Comparison of ENCODE assay signal across 1 cellular context in the genomic region with DNA sequence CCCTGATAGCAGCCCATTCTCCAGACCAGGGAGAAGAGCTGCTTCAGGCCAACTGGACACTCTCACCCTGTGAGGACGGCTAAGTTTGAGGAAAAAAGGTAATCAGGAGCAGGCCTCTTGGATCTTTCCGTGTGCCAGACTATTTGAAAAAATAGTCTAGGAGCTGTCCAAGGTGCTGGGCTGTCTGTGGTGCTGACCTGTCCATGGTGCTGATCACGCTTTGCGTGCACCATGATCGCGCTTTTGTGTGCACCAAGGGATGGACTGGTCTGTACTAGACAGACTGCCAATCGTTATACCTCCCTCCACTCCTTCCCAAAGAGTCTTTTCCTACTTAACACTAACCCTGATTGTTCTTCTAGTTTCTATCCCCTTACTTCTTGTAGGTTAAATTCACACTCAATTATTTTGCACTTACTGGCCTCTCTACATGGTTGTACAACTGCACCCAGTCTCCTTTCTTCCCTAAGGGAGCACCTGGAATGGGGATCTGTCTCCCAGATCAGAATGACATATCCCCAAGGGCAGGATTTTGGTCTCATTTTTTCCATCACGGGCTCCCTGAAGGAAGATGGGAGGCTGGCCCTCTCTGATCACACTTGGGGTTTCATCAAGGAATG.
TF ChIP-seq lines count a peak whose summit lies in the region.

No MANE protein-coding gene starts in this region.

TF ChIP-seq in HepG2, 621 proteins besides CTCF, POLR2A, EP300 and RAD21 (continued from another document and continues in another):
- TF ChIP-seq, protein P1, sequence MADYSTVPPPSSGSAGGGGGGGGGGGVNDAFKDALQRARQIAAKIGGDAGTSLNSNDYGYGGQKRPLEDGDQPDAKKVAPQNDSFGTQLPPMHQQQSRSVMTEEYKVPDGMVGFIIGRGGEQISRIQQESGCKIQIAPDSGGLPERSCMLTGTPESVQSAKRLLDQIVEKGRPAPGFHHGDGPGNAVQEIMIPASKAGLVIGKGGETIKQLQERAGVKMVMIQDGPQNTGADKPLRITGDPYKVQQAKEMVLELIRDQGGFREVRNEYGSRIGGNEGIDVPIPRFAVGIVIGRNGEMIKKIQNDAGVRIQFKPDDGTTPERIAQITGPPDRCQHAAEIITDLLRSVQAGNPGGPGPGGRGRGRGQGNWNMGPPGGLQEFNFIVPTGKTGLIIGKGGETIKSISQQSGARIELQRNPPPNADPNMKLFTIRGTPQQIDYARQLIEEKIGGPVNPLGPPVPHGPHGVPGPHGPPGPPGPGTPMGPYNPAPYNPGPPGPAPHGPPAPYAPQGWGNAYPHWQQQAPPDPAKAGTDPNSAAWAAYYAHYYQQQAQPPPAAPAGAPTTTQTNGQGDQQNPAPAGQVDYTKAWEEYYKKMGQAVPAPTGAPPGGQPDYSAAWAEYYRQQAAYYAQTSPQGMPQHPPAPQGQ (CRISPR knock-in tag; IDR thresholded peaks at IDR 0.05; ENCODE audit: borderline replicate concordance): no peak
- TF ChIP-seq TSC22D2 (CRISPR knock-in tag; IDR thresholded peaks at IDR 0.05; ENCODE audit: borderline replicate concordance) (peak; percentile 100), ZNF629 (CRISPR knock-in tag; conservative IDR thresholded peaks at IDR 0.05) (peak; percentile 86), SMC3 (IDR thresholded peaks at IDR 0.05; ENCODE audit: low read length) (no peak), SIX1 (CRISPR knock-in tag; IDR thresholded peaks at IDR 0.05; ENCODE audit: borderline replicate concordance) (peak; percentile 96), NR3C1 (CRISPR knock-in tag; IDR thresholded peaks at IDR 0.05) (peak; percentile 97), ZNF230 (CRISPR knock-in tag; IDR thresholded peaks at IDR 0.05) (peak; percentile 100), KDM6A (CRISPR knock-in tag; IDR thresholded peaks at IDR 0.05; ENCODE audit: low read depth) (peak; percentile 73), SMAD3 (CRISPR knock-in tag; IDR thresholded peaks at IDR 0.05) (peak; percentile 100), ZNF264 (CRISPR knock-in tag; IDR thresholded peaks at IDR 0.05) (peak; percentile 100), ZNF24 (IDR thresholded peaks at IDR 0.05) (no peak), BCL6 (CRISPR knock-in tag; IDR thresholded peaks at IDR 0.05) (peak; percentile 94), ZNF510 (CRISPR knock-in tag; IDR thresholded peaks at IDR 0.05; ENCODE audit: low read depth) (peak; percentile 100), ZNF446 (CRISPR knock-in tag; IDR thresholded peaks at IDR 0.05) (peak; percentile 100), ZBTB20 (CRISPR knock-in tag; IDR thresholded peaks at IDR 0.05; ENCODE audit: borderline replicate concordance, low read depth) (peak; percentile 100), ZNF703 (CRISPR knock-in tag; IDR thresholded peaks at IDR 0.05; ENCODE audit: borderline replicate concordance) (peak; percentile 97), ZNF792 (CRISPR knock-in tag; IDR thresholded peaks at IDR 0.05) (peak; percentile 100), CREM (IDR thresholded peaks at IDR 0.05) (no peak), CREM (CRISPR knock-in tag; IDR thresholded peaks at IDR 0.05) (peak; percentile 83), ZNF678 (CRISPR knock-in tag; IDR thresholded peaks at IDR 0.05) (peak; percentile 100), ZNF605 (CRISPR knock-in tag; IDR thresholded peaks at IDR 0.05) (peak; percentile 100)
- TF ChIP-seq, protein P2, sequence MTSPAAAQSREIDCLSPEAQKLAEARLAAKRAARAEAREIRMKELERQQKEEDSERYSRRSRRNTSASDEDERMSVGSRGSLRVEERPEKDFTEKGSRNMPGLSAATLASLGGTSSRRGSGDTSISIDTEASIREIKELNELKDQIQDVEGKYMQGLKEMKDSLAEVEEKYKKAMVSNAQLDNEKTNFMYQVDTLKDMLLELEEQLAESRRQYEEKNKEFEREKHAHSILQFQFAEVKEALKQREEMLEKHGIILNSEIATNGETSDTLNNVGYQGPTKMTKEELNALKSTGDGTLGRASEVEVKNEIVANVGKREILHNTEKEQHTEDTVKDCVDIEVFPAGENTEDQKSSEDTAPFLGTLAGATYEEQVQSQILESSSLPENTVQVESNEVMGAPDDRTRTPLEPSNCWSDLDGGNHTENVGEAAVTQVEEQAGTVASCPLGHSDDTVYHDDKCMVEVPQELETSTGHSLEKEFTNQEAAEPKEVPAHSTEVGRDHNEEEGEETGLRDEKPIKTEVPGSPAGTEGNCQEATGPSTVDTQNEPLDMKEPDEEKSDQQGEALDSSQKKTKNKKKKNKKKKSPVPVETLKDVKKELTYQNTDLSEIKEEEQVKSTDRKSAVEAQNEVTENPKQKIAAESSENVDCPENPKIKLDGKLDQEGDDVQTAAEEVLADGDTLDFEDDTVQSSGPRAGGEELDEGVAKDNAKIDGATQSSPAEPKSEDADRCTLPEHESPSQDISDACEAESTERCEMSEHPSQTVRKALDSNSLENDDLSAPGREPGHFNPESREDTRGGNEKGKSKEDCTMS (CRISPR knock-in tag; conservative IDR thresholded peaks at IDR 0.05): peak; percentile 99
- TF ChIP-seq, protein P3, sequence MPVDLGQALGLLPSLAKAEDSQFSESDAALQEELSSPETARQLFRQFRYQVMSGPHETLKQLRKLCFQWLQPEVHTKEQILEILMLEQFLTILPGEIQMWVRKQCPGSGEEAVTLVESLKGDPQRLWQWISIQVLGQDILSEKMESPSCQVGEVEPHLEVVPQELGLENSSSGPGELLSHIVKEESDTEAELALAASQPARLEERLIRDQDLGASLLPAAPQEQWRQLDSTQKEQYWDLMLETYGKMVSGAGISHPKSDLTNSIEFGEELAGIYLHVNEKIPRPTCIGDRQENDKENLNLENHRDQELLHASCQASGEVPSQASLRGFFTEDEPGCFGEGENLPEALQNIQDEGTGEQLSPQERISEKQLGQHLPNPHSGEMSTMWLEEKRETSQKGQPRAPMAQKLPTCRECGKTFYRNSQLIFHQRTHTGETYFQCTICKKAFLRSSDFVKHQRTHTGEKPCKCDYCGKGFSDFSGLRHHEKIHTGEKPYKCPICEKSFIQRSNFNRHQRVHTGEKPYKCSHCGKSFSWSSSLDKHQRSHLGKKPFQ (CRISPR knock-in tag; IDR thresholded peaks at IDR 0.05; ENCODE audit: insufficient replicate concordance): peak; percentile 98
- TF ChIP-seq, protein P4, sequence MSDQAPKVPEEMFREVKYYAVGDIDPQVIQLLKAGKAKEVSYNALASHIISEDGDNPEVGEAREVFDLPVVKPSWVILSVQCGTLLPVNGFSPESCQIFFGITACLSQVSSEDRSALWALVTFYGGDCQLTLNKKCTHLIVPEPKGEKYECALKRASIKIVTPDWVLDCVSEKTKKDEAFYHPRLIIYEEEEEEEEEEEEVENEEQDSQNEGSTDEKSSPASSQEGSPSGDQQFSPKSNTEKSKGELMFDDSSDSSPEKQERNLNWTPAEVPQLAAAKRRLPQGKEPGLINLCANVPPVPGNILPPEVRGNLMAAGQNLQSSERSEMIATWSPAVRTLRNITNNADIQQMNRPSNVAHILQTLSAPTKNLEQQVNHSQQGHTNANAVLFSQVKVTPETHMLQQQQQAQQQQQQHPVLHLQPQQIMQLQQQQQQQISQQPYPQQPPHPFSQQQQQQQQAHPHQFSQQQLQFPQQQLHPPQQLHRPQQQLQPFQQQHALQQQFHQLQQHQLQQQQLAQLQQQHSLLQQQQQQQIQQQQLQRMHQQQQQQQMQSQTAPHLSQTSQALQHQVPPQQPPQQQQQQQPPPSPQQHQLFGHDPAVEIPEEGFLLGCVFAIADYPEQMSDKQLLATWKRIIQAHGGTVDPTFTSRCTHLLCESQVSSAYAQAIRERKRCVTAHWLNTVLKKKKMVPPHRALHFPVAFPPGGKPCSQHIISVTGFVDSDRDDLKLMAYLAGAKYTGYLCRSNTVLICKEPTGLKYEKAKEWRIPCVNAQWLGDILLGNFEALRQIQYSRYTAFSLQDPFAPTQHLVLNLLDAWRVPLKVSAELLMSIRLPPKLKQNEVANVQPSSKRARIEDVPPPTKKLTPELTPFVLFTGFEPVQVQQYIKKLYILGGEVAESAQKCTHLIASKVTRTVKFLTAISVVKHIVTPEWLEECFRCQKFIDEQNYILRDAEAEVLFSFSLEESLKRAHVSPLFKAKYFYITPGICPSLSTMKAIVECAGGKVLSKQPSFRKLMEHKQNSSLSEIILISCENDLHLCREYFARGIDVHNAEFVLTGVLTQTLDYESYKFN (CRISPR knock-in tag; conservative IDR thresholded peaks at IDR 0.05): peak; percentile 74
- TF ChIP-seq, protein P5, sequence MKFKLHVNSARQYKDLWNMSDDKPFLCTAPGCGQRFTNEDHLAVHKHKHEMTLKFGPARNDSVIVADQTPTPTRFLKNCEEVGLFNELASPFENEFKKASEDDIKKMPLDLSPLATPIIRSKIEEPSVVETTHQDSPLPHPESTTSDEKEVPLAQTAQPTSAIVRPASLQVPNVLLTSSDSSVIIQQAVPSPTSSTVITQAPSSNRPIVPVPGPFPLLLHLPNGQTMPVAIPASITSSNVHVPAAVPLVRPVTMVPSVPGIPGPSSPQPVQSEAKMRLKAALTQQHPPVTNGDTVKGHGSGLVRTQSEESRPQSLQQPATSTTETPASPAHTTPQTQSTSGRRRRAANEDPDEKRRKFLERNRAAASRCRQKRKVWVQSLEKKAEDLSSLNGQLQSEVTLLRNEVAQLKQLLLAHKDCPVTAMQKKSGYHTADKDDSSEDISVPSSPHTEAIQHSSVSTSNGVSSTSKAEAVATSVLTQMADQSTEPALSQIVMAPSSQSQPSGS (CRISPR knock-in tag; IDR thresholded peaks at IDR 0.05): peak; percentile 99
- TF ChIP-seq, protein P6, sequence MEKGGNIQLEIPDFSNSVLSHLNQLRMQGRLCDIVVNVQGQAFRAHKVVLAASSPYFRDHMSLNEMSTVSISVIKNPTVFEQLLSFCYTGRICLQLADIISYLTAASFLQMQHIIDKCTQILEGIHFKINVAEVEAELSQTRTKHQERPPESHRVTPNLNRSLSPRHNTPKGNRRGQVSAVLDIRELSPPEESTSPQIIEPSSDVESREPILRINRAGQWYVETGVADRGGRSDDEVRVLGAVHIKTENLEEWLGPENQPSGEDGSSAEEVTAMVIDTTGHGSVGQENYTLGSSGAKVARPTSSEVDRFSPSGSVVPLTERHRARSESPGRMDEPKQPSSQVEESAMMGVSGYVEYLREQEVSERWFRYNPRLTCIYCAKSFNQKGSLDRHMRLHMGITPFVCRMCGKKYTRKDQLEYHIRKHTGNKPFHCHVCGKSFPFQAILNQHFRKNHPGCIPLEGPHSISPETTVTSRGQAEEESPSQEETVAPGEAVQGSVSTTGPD (CRISPR knock-in tag; IDR thresholded peaks at IDR 0.05): peak; percentile 96
- TF ChIP-seq, protein P7, sequence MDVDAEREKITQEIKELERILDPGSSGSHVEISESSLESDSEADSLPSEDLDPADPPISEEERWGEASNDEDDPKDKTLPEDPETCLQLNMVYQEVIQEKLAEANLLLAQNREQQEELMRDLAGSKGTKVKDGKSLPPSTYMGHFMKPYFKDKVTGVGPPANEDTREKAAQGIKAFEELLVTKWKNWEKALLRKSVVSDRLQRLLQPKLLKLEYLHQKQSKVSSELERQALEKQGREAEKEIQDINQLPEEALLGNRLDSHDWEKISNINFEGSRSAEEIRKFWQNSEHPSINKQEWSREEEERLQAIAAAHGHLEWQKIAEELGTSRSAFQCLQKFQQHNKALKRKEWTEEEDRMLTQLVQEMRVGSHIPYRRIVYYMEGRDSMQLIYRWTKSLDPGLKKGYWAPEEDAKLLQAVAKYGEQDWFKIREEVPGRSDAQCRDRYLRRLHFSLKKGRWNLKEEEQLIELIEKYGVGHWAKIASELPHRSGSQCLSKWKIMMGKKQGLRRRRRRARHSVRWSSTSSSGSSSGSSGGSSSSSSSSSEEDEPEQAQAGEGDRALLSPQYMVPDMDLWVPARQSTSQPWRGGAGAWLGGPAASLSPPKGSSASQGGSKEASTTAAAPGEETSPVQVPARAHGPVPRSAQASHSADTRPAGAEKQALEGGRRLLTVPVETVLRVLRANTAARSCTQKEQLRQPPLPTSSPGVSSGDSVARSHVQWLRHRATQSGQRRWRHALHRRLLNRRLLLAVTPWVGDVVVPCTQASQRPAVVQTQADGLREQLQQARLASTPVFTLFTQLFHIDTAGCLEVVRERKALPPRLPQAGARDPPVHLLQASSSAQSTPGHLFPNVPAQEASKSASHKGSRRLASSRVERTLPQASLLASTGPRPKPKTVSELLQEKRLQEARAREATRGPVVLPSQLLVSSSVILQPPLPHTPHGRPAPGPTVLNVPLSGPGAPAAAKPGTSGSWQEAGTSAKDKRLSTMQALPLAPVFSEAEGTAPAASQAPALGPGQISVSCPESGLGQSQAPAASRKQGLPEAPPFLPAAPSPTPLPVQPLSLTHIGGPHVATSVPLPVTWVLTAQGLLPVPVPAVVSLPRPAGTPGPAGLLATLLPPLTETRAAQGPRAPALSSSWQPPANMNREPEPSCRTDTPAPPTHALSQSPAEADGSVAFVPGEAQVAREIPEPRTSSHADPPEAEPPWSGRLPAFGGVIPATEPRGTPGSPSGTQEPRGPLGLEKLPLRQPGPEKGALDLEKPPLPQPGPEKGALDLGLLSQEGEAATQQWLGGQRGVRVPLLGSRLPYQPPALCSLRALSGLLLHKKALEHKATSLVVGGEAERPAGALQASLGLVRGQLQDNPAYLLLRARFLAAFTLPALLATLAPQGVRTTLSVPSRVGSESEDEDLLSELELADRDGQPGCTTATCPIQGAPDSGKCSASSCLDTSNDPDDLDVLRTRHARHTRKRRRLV (CRISPR knock-in tag; IDR thresholded peaks at IDR 0.05): peak; percentile 98
- TF ChIP-seq, protein P8, sequence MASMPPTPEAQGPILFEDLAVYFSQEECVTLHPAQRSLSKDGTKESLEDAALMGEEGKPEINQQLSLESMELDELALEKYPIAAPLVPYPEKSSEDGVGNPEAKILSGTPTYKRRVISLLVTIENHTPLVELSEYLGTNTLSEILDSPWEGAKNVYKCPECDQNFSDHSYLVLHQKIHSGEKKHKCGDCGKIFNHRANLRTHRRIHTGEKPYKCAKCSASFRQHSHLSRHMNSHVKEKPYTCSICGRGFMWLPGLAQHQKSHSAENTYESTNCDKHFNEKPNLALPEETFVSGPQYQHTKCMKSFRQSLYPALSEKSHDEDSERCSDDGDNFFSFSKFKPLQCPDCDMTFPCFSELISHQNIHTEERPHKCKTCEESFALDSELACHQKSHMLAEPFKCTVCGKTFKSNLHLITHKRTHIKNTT (CRISPR knock-in tag; IDR thresholded peaks at IDR 0.05): no peak
- TF ChIP-seq, protein P9, sequence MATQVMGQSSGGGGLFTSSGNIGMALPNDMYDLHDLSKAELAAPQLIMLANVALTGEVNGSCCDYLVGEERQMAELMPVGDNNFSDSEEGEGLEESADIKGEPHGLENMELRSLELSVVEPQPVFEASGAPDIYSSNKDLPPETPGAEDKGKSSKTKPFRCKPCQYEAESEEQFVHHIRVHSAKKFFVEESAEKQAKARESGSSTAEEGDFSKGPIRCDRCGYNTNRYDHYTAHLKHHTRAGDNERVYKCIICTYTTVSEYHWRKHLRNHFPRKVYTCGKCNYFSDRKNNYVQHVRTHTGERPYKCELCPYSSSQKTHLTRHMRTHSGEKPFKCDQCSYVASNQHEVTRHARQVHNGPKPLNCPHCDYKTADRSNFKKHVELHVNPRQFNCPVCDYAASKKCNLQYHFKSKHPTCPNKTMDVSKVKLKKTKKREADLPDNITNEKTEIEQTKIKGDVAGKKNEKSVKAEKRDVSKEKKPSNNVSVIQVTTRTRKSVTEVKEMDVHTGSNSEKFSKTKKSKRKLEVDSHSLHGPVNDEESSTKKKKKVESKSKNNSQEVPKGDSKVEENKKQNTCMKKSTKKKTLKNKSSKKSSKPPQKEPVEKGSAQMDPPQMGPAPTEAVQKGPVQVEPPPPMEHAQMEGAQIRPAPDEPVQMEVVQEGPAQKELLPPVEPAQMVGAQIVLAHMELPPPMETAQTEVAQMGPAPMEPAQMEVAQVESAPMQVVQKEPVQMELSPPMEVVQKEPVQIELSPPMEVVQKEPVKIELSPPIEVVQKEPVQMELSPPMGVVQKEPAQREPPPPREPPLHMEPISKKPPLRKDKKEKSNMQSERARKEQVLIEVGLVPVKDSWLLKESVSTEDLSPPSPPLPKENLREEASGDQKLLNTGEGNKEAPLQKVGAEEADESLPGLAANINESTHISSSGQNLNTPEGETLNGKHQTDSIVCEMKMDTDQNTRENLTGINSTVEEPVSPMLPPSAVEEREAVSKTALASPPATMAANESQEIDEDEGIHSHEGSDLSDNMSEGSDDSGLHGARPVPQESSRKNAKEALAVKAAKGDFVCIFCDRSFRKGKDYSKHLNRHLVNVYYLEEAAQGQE (IDR thresholded peaks at IDR 0.05; ENCODE audit: borderline replicate concordance in 1 of 2, low read depth in 1 of 2, low read length in 2 of 2): peak in 1 of 2 experiments; percentile 100
